ENCODE assay signal across 8 cellular contexts in the genomic region with DNA sequence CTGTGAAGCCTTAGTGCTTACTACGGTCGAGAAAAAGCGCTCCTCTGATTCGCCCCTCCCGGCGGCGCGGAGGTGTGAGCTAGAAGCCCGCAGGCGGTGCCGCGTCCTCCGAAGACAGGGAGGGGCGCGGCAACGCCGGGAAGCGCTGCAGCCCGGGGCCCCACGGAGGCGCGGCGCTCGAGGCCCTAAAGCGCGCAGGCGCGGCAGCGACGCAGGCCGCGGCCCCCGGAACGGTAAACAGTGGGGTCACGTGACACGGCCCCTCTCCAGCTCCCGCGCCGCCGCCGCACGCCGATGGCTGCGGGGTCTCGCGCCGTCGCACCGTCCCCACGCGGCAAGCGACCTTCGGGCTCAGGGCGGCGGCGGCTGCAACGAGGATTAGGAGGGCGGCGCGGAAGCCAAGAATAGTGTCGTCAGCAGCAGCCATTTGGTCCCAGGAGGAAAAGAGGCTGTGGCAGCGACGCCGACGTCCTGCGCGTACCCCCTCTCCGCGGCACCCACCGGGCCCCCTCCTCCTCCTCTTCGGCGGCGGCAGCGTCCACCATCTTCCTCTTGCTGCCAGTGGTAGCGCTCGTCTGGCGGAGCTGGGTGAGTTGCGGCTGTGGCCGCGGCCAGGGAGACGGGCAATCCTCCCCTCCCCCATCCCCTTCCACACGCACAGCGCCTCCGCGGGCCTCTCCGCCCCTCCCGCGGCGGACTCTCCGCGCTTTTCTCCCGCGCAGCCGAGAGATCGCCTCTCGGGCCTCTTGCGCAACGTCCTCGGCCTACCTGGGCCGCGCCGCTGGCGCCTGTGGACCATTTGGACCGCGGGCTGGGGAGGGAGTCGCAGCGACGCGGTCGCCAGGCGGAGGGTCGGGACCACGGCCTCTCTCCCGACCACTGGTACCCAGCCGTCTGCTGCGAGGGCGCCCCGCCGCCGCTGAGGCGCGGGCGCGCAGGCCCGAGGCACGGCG. TPM values are rescaled to one million over a fixed set of nuclear protein-coding genes. Genes with fewer than 3 reads are reported as not detected.
DNase-seq lines count a peak whose midpoint lies in the region; ATAC-seq, FAIRE-seq and TF ChIP-seq lines count a peak whose summit lies in the region.

Gene PHF3, plus strand, starts transcription at position 240 of the 953 bp plus-strand sequence. CDS start 10,750 bp downstream, outside the sequence.

- peak within 1 kb of the TSS; percentile 98 for H3K27ac Mint-ChIP-seq in activated naive CD8-positive, alpha-beta T cell treated with anti-CD3 and anti-CD28 coated beads, Interleukin-2, amount 50 U/mL, for 24 hours

- peak in 1 of 2 donors; percentile 92 for TF ChIP-seq EP300 in tibial nerve (IDR thresholded peaks at IDR 0.05)

- H2AFZ ChIP-seq in parathyroid adenoma, result peak within 1 kb of the TSS; percentile 97

- H3K9me3 ChIP-seq in parathyroid adenoma (ENCODE audit: control insufficient read depth, low read length), result no peaks in the 10 kb centered on the region
- no peaks in the 10 kb centered on the region for H3K9me3 ChIP-seq in tibial nerve

- TF ChIP-seq CTCF in parathyroid adenoma (IDR thresholded peaks at IDR 0.05), result peak; percentile 15
- peak in 3 of 5 experiments; percentile 5 to 45 (median 14) for TF ChIP-seq CTCF in tibial nerve (IDR thresholded peaks at IDR 0.05)

- H3K27ac ChIP-seq in parathyroid adenoma (peak within 1 kb of the TSS; percentile 93), tibial nerve (peak within 1 kb of the TSS; percentile 88 to 98 (median 98))

- H3K79me2 ChIP-seq in parathyroid adenoma, result peaks cover 29% of the 10 kb centered on the region

- H3K27me3 Mint-ChIP-seq in activated naive CD8-positive, alpha-beta T cell treated with anti-CD3 and anti-CD28 coated beads, Interleukin-2, amount 50 U/mL, for 24 hours, result peaks cover 2% of the 10 kb centered on the region

- TF ChIP-seq POLR2A in GM12891 (IDR thresholded peaks at IDR 0.05; ENCODE audit: low read depth, low read length), result peak; percentile 50; the same call in 1 of the 2 replicates
- peak in 1 of 2 donors; percentile 66 for TF ChIP-seq POLR2A in tibial nerve (IDR thresholded peaks at IDR 0.05)

- intact Hi-C loops in Right ventricle myocardium superior (cut with DNase I), result loop anchor here (5.0 kb wide), 1 partner anchor 64 kb away; the partner anchor contains the start of genes LOC128125822 and PTP4A1

- DNase-seq in GM12891 (ENCODE audit: insufficient read length, low spot score) (peak; percentile 80), NCI-H1436 (lab: John Stamatoyannopoulos, UW) (peak; percentile 90), SW480 (ENCODE audit: low spot score) (peak; percentile 86), Right ventricle myocardium superior (peak; percentile 95), tibial nerve (ENCODE audit: low spot score in 2 of 2) (peak; percentile 74 to 75)
- peak; percentile 91 for DNase-seq in activated naive CD8-positive, alpha-beta T cell treated with anti-CD3 and anti-CD28 coated beads, Interleukin-2, amount 50 U/mL, for 24 hours

- peak; percentile 96 for FAIRE-seq in GM12891 (lab: Jason Lieb, UNC)

- 1% methylated on average over 52 to 105 of the region's 127 CpGs for WGBS in tibial nerve, 2 donors

- ATAC-seq in HG02798 (IDR thresholded peaks at IDR 0.05; ENCODE audit: poor library complexity, unreplicated experiment) (peak; percentile 91), Right ventricle myocardium superior (ENCODE audit: poor library complexity) (peak; percentile 97)
- ATAC-seq in activated naive CD8-positive, alpha-beta T cell treated with anti-CD3 and anti-CD28 coated beads, Interleukin-2, amount 50 U/mL, for 24 hours, result peak; percentile 93

- no peaks in the 10 kb centered on the region for H3K9me3 Mint-ChIP-seq in activated naive CD8-positive, alpha-beta T cell treated with anti-CD3 and anti-CD28 coated beads, Interleukin-2, amount 50 U/mL, for 24 hours

- H3K4me1 Mint-ChIP-seq in activated naive CD8-positive, alpha-beta T cell treated with anti-CD3 and anti-CD28 coated beads, Interleukin-2, amount 50 U/mL, for 24 hours, result peaks cover 43% of the 10 kb centered on the region

- H3K27me3 ChIP-seq in parathyroid adenoma (ENCODE audit: control insufficient read depth, insufficient read depth, low read length) (no peaks in the 10 kb centered on the region), tibial nerve (no peaks in the 10 kb centered on the region)

- H3K4me3 ChIP-seq in parathyroid adenoma (ENCODE audit: low read depth, low read length) (peak within 1 kb of the TSS; percentile 81), tibial nerve (peak within 1 kb of the TSS; percentile 74 to 99 (median 84))

- no peaks in the 10 kb centered on the region for H3K36me3 Mint-ChIP-seq in activated naive CD8-positive, alpha-beta T cell treated with anti-CD3 and anti-CD28 coated beads, Interleukin-2, amount 50 U/mL, for 24 hours (ENCODE audit: low read depth)

- no peaks in the 10 kb centered on the region for H3K36me3 ChIP-seq in parathyroid adenoma (ENCODE audit: control insufficient read depth, insufficient read depth, low read length)
- H3K36me3 ChIP-seq in tibial nerve, result no peaks in the 10 kb centered on the region

- H3K4me2 ChIP-seq in parathyroid adenoma (ENCODE audit: low read length), result peak within 1 kb of the TSS; percentile 79

- peak within 1 kb of the TSS; percentile 98 for H3K4me3 Mint-ChIP-seq in activated naive CD8-positive, alpha-beta T cell treated with anti-CD3 and anti-CD28 coated beads, Interleukin-2, amount 50 U/mL, for 24 hours

- H3K9ac ChIP-seq in parathyroid adenoma, result peak within 1 kb of the TSS; percentile 88

- peaks cover 13% of the 10 kb centered on the region for H3K4me1 ChIP-seq in parathyroid adenoma
- H3K4me1 ChIP-seq in tibial nerve, result peaks cover 0 to 47% (median 31%) of the 10 kb centered on the region in 4 donors

TF ChIP-seq in GM12891, 5 proteins besides CTCF, POLR2A, EP300 and RAD21:
- TF ChIP-seq PAX5 (IDR thresholded peaks at IDR 0.05; ENCODE audit: insufficient read depth, low read length, severe bottlenecking), result no peak
- TF ChIP-seq SPI1 (IDR thresholded peaks at IDR 0.05; ENCODE audit: low read depth, low read length), result no peak
- TF ChIP-seq POU2F2 (IDR thresholded peaks at IDR 0.05; ENCODE audit: low read depth, low read length), result peak; percentile 36; the same call in 1 of the 2 replicates
- peak; percentile 42 for TF ChIP-seq TAF1 (IDR thresholded peaks at IDR 0.05; ENCODE audit: low read depth, low read length)
- no peak for TF ChIP-seq POLR2AphosphoS5 (IDR thresholded peaks at IDR 0.05; ENCODE audit: low read depth, low read length)

RNA-seq across cellular contexts. Expression of gene PHF3, which starts in this region (rescaled TPM):
- 13.0 TPM for polyA plus RNA-seq in GM12891 (2012; ENCODE audit: low read depth, missing spikeins)
- total RNA-seq in Right ventricle myocardium superior, result 34.2 TPM
- 10 to 100 TPM; 59.1 to 75.3 (median 69.9) TPM for total RNA-seq in tibial nerve

Comparison
In these comparisons a context has a peak if more than half of its experiments do, and no peak if none do; other contexts are left out.
1. Peak in every context shown above with its lines: DNase-seq, ATAC-seq, H3K4me3 ChIP-seq and H3K27ac ChIP-seq.